In genomic region chr15:29471306-29471705, GRCh38 we compare ENCODE assay signal across 14 cellular contexts.
DNase-seq lines count a peak whose midpoint lies in the region; ATAC-seq and TF ChIP-seq lines count a peak whose summit lies in the region.
"Had no signal": no experiment of that assay in that cellular context is flagged by ENCODE, and none has a peak within 500 bp of the region (broad histone marks: within the 10 kb centered on the region; RNA-seq: fewer than 3 reads in every experiment).

No MANE protein-coding gene starts in this region.

- no peak overlapping the region for H2AK5ac ChIP-seq in neuronal stem cell (ENCODE audit: low read depth, low read length)

- H3K27ac ChIP-seq in 22Rv1 (peak overlapping the region; percentile 66), PC-3 (ENCODE audit: low read length) (peak overlapping the region; percentile 13), hepatocyte (peak overlapping the region; percentile 83), neuronal stem cell (replicated peaks; ENCODE audit: low read length) (no peak overlapping the region), dorsolateral prefrontal cortex (peak overlapping the region in 6 of 59 donors; percentile 9 to 40 (median 16))
- H3K27ac ChIP-seq: HL-60 had no signal

- no peaks in the 10 kb centered on the region for H3K27me3 ChIP-seq in PC-3 (ENCODE audit: low read length)
- no peaks in the 10 kb centered on the region for H3K27me3 ChIP-seq in hepatocyte
- no peaks in the 10 kb centered on the region for H3K27me3 ChIP-seq in neuronal stem cell (ENCODE audit: control insufficient read depth in 3 of 3, insufficient read depth in 3 of 3, low read depth in 1 of 3, low read length in 3 of 3)
- no peaks in the 10 kb centered on the region for H3K27me3 ChIP-seq in dorsolateral prefrontal cortex

- no peak overlapping the region for H2BK5ac ChIP-seq in neuronal stem cell (ENCODE audit: low read length)

- H3K9me3 ChIP-seq in PC-3 (ENCODE audit: low read length) (no peaks in the 10 kb centered on the region), hepatocyte (ENCODE audit: low read depth) (no peaks in the 10 kb centered on the region), neuronal stem cell (replicated peaks in 1 of 2; ENCODE audit: control insufficient read depth in 2 of 2, insufficient read depth in 1 of 2, low read depth in 1 of 2, low read length in 2 of 2) (no peaks in the 10 kb centered on the region)

- WGBS in hepatocyte (ENCODE audit: low lambda C conversion rate, missing lambda C conversion rate) = 93% methylated on average over 13 of the region's 13 CpGs
- WGBS in neuronal stem cell (ENCODE audit: extremely low coverage in 2 of 2, insufficient read length in 2 of 2, insufficient replicate concordance in 1 of 2), 2 donors = no CpG with 5 or more reads among the region's 13 CpGs

- no peak overlapping the region for H2BK15ac ChIP-seq in neuronal stem cell (ENCODE audit: low read length)

- no peak overlapping the region for H2BK120ac ChIP-seq in neuronal stem cell (ENCODE audit: low read depth, low read length)

- H4K20me1 ChIP-seq in PC-3 (ENCODE audit: low read length) = no peaks in the 10 kb centered on the region
- no peaks in the 10 kb centered on the region for H4K20me1 ChIP-seq in hepatocyte (ENCODE audit: insufficient read depth, poor library complexity, severe bottlenecking)

- CTCF ChIA-PET in PC-3 (lab: Charles Lee) = no interaction called here

- no peak overlapping the region for H3K9ac ChIP-seq in PC-3 (ENCODE audit: low read length)
- peak overlapping the region; percentile 9 for H3K9ac ChIP-seq in neuronal stem cell (ENCODE audit: low read depth, low read length, poor library complexity)

- H3K4ac ChIP-seq in neuronal stem cell (ENCODE audit: low read length) = no peak overlapping the region

- no TSS peak for BruUV-seq in PC-3 (replicated peaks; lab: Mats Ljungman, UMichigan)

- H3K79me2 ChIP-seq in PC-3 (ENCODE audit: low read length) (no peaks in the 10 kb centered on the region), hepatocyte (no peaks in the 10 kb centered on the region)

- ATAC-seq in PC-3 = no peak
- ATAC-seq: GM12878 had no signal

- H2AFZ ChIP-seq in PC-3 (ENCODE audit: low read length) = no peak overlapping the region; the same call in 1 of the 2 replicates
- H2AFZ ChIP-seq in hepatocyte = no peak overlapping the region
- no peak overlapping the region for H2AFZ ChIP-seq in neuronal stem cell (ENCODE audit: low read length)

- H2BK12ac ChIP-seq in neuronal stem cell (ENCODE audit: low read length) = no peak overlapping the region

- H3K4me2 ChIP-seq in PC-3 (ENCODE audit: low read length) (peak overlapping the region; percentile 43), hepatocyte (no peak overlapping the region), neuronal stem cell (ENCODE audit: insufficient read depth, low read length, poor library complexity, severe bottlenecking) (no peak overlapping the region)

- no peak for DNase-seq in PC-3
- DNase-seq in hepatocyte (ENCODE audit: low spot score) = no peak
- DNase-seq in neuronal stem cell (ENCODE audit: low spot score) = no peak
- no peak for DNase-seq in dorsolateral prefrontal cortex
- no peak for DNase-seq in LoVo (ENCODE audit: low spot score)
- DNase-seq in iPS-NIHi11 (ENCODE audit: low spot score) = no peak
- DNase-seq: C1 segment of cervical spinal cord; CD4-positive, alpha-beta memory T cell; HCEC 1CT; HFFc6; IMR-90 had no signal

- H4K91ac ChIP-seq in neuronal stem cell (ENCODE audit: low read depth, low read length, poor library complexity) = no peak overlapping the region

- H3K79me1 ChIP-seq in neuronal stem cell (ENCODE audit: low read depth, low read length) = no peaks in the 10 kb centered on the region

- H3K9me2 ChIP-seq in PC-3 (replicated peaks; ENCODE audit: low read length) = no peaks in the 10 kb centered on the region
- no peaks in the 10 kb centered on the region for H3K9me2 ChIP-seq in hepatocyte (replicated peaks; ENCODE audit: insufficient read depth)

- H3K4me1 ChIP-seq in PC-3 (ENCODE audit: insufficient read depth, low read length) (peaks cover 21% of the 10 kb centered on the region), hepatocyte (ENCODE audit: insufficient read depth) (peaks cover 17% of the 10 kb centered on the region), neuronal stem cell (ENCODE audit: control insufficient read depth in 2 of 2, insufficient read depth in 1 of 2, low read depth in 1 of 2, low read length in 2 of 2) (peaks cover 0 to 6% of the 10 kb centered on the region in 2 donors)

- intact Hi-C loops in PC-3 (cut with micrococcal nuclease) (no loop called here), dorsolateral prefrontal cortex (cut with DNase I) (no loop called here)

- H3K14ac ChIP-seq in neuronal stem cell (ENCODE audit: low read length) = no peak overlapping the region

- H3F3A ChIP-seq in PC-3 (ENCODE audit: low read length, unreplicated experiment) = no peaks in the 10 kb centered on the region

- TF ChIP-seq CTCF in 22Rv1 (IDR thresholded peaks at IDR 0.05) = no peak
- no peak for TF ChIP-seq CTCF in PC-3 (conservative IDR thresholded peaks at IDR 0.05; ENCODE audit: low read depth, low read length)
- no peak for TF ChIP-seq CTCF in hepatocyte (IDR thresholded peaks at IDR 0.05; ENCODE audit: poor library complexity)
- TF ChIP-seq CTCF in dorsolateral prefrontal cortex (IDR thresholded peaks at IDR 0.05 in 54 of 56, conservative IDR thresholded peaks at IDR 0.05 in 2 of 56; ENCODE audit: low read depth in 1 of 56, partially characterized antibody in 56 of 56) = no peak

- H3K4me3 ChIP-seq in PC-3 (ENCODE audit: low read length) = no peak overlapping the region
- H3K4me3 ChIP-seq in hepatocyte = no peak overlapping the region
- no peak overlapping the region for H3K4me3 ChIP-seq in neuronal stem cell (ENCODE audit: low read length in 2 of 2)
- H3K4me3 ChIP-seq in dorsolateral prefrontal cortex = no peak overlapping the region
- H3K4me3 ChIP-seq: GM12878 had no signal

- H3K36me3 ChIP-seq in PC-3 (ENCODE audit: low read depth, low read length) (no peaks in the 10 kb centered on the region), hepatocyte (replicated peaks; ENCODE audit: insufficient read depth, low read depth) (no peaks in the 10 kb centered on the region), neuronal stem cell (replicated peaks in 1 of 2; ENCODE audit: control insufficient read depth in 2 of 2, insufficient read depth in 2 of 2, low read length in 2 of 2) (no peaks in the 10 kb centered on the region)

- peak overlapping the region; percentile 67 for H3K18ac ChIP-seq in neuronal stem cell (ENCODE audit: low read length)

- no peak overlapping the region for H3K23ac ChIP-seq in neuronal stem cell (ENCODE audit: low read depth, low read length, poor library complexity)

- H4K8ac ChIP-seq in neuronal stem cell (ENCODE audit: low read depth, low read length) = no peak overlapping the region

- POLR2A ChIA-PET in PC-3 (lab: Charles Lee; ENCODE audit: unreplicated experiment) = no interaction called here
